Comparison of ENCODE assay signal across 23 cellular contexts in genomic region chr16:18003033-18003432, GRCh38.
DNase-seq lines count a peak whose midpoint lies in the region; ATAC-seq, FAIRE-seq and TF ChIP-seq lines count a peak whose summit lies in the region.
"Had no signal": no experiment of that assay in that cellular context is flagged by ENCODE, and none has a peak within 500 bp of the region (broad histone marks: within the 10 kb centered on the region; RNA-seq: fewer than 3 reads in every experiment).

No MANE protein-coding gene starts in this region.

- no peaks in the 10 kb centered on the region for H3K27me3 Mint-ChIP-seq in T-helper 2 cell treated with Interferon-gamma antibody and Interleukin-4, amounts not matched to agents 5 μg/mL and 100 μg/mL, for 36 hours (ENCODE audit: low read depth)
- H3K27me3 Mint-ChIP-seq: CD4-positive, CD25-positive, alpha-beta regulatory T cell had no signal

- WGBS in SK-N-SH (ENCODE audit: low lambda C conversion rate) = 29% methylated on average over 6 of the region's 6 CpGs

- H3K4me1 Mint-ChIP-seq in T-helper 2 cell treated with Interferon-gamma antibody and Interleukin-4, amounts not matched to agents 5 μg/mL and 100 μg/mL, for 36 hours (ENCODE audit: low read depth) = no peaks in the 10 kb centered on the region
- H3K4me1 Mint-ChIP-seq: B cell; CD4-positive, CD25-positive, alpha-beta regulatory T cell; GM23338 had no signal

- H3K36me3 ChIP-seq in SK-N-SH (replicated peaks in 1 of 2; ENCODE audit: control insufficient read depth in 1 of 2, insufficient read depth in 2 of 2, low read length in 1 of 2) = no peaks in the 10 kb centered on the region
- H3K36me3 ChIP-seq: BLaER1 had no signal

- H3K9ac ChIP-seq in SK-N-SH = no peak overlapping the region
- H3K9ac ChIP-seq: BLaER1 had no signal

- H4K20me1 ChIP-seq in SK-N-SH (ENCODE audit: insufficient read depth) = no peaks in the 10 kb centered on the region
- H4K20me1 ChIP-seq: BLaER1 had no signal

- CTCF ChIA-PET in SK-N-SH (lab: Yijun Ruan, JAX) = interaction anchor here (1.6 kb wide), 1 partner anchor 16 kb away, joined by 4 read pairs; no protein-coding TSS in a partner anchor

- DNase-seq in NCI-H345 (lab: John Stamatoyannopoulos, UW) = peak; percentile 34
- no peak for DNase-seq in NCI-H345 treated with DMSO at 0.1 percent for 48 hours (lab: John Stamatoyannopoulos, UW; ENCODE audit: unreplicated experiment)
- DNase-seq in NCI-H146 (lab: John Stamatoyannopoulos, UW) = peak; percentile 30
- DNase-seq in NCI-H510A treated with DMSO at 0.1 percent for 48 hours (lab: John Stamatoyannopoulos, UW) = peak; percentile 66
- DNase-seq in SK-N-SH = peak; percentile 55
- DNase-seq in T-helper 2 cell treated with Interferon-gamma antibody and Interleukin-4, amounts not matched to agents 5 μg/mL and 100 μg/mL, for 36 hours (ENCODE audit: low spot score) = no peak
- DNase-seq in GM19239 (ENCODE audit: insufficient read length, low spot score) = no peak
- DNase-seq: Caco-2; CD4-positive, CD25-positive, alpha-beta regulatory T cell; CD8-positive, alpha-beta T cell; DMS153; GF-D8; H9 had no signal

- 0 out of 2 replicates have a peak, but pooled peaks have one; percentile 2 for TF ChIP-seq RAD21 in SK-N-SH (IDR thresholded peaks at IDR 0.05; ENCODE audit: low read length)

- no peak overlapping the region for H3K27ac Mint-ChIP-seq in T-helper 2 cell treated with Interferon-gamma antibody and Interleukin-4, amounts not matched to agents 5 μg/mL and 100 μg/mL, for 36 hours
- H3K27ac Mint-ChIP-seq: B cell; CD4-positive, CD25-positive, alpha-beta regulatory T cell; CD8-positive, alpha-beta T cell; GM23338; H9 had no signal

- H3K4me3 ChIP-seq in SK-N-SH (ENCODE audit: low read depth in 2 of 2, low read length in 1 of 2) = no peak overlapping the region
- H3K4me3 ChIP-seq: BLaER1, GM23338 had no signal

- no peak overlapping the region for H3K4me3 Mint-ChIP-seq in T-helper 2 cell treated with Interferon-gamma antibody and Interleukin-4, amounts not matched to agents 5 μg/mL and 100 μg/mL, for 36 hours
- H3K4me3 Mint-ChIP-seq: B cell; CD4-positive, CD25-positive, alpha-beta regulatory T cell; CD8-positive, alpha-beta T cell; GM23338; H9 had no signal

- H3K79me2 ChIP-seq in SK-N-SH (ENCODE audit: insufficient read depth) = no peaks in the 10 kb centered on the region

- POLR2A ChIA-PET in SK-N-SH (lab: Yijun Ruan, JAX) = no interaction called here

- no peak for FAIRE-seq in GM19239 (lab: Jason Lieb, UNC)
- FAIRE-seq: A204.1, GM12891, GM18507 had no signal

- peak in 1 of 2 experiments; percentile 27; a peak in 1 of 4 replicates for TF ChIP-seq EP300 in SK-N-SH (IDR thresholded peaks at IDR 0.05; ENCODE audit: borderline replicate concordance in 1 of 2, low read depth in 1 of 2, low read length in 1 of 2)

- H3K4me1 ChIP-seq in SK-N-SH (ENCODE audit: control insufficient read depth in 1 of 2, insufficient read depth in 2 of 2, low read depth in 1 of 2, low read length in 1 of 2) = peaks cover 0 to 5% of the 10 kb centered on the region in 2 experiments; a peak in 1 of 4 replicates
- H3K4me1 ChIP-seq: BLaER1, Caco-2 had no signal

- no peak for TF ChIP-seq CTCF in SK-N-SH (IDR thresholded peaks at IDR 0.05)

- H3K9me3 ChIP-seq in SK-N-SH = no peaks in the 10 kb centered on the region
- H3K9me3 ChIP-seq: BLaER1, Caco-2 had no signal

- H3F3A ChIP-seq in SK-N-SH (replicated peaks; ENCODE audit: insufficient read depth) = no peaks in the 10 kb centered on the region

- H3K9me3 Mint-ChIP-seq in T-helper 2 cell treated with Interferon-gamma antibody and Interleukin-4, amounts not matched to agents 5 μg/mL and 100 μg/mL, for 36 hours = no peaks in the 10 kb centered on the region
- H3K9me3 Mint-ChIP-seq: CD8-positive, alpha-beta T cell; GM23338; H9 had no signal

- ATAC-seq in HG02852 (IDR thresholded peaks at IDR 0.05; ENCODE audit: unreplicated experiment) = no peak
- ATAC-seq: CD8-positive, alpha-beta T cell; GM23338; HCT116 had no signal

- H3K27ac ChIP-seq in SK-N-SH (ENCODE audit: low read depth in 2 of 2, low read length in 1 of 2) = peak overlapping the region in 1 of 2 experiments; percentile 87; a peak in 2 of 4 replicates
- H3K27ac ChIP-seq: 22Rv1, BLaER1, C4-2B had no signal

- no peaks in the 10 kb centered on the region for H3K36me3 Mint-ChIP-seq in T-helper 2 cell treated with Interferon-gamma antibody and Interleukin-4, amounts not matched to agents 5 μg/mL and 100 μg/mL, for 36 hours (ENCODE audit: low read depth)
- H3K36me3 Mint-ChIP-seq: CD4-positive, CD25-positive, alpha-beta regulatory T cell; CD8-positive, alpha-beta T cell had no signal

- H2AFZ ChIP-seq in SK-N-SH (ENCODE audit: low read depth) = no peak overlapping the region
- H2AFZ ChIP-seq: GM23338 had no signal

- H3K27me3 ChIP-seq in SK-N-SH (ENCODE audit: insufficient read depth) = no peaks in the 10 kb centered on the region
- H3K27me3 ChIP-seq: BLaER1 had no signal

- no peaks in the 10 kb centered on the region for H3K9me2 ChIP-seq in SK-N-SH

- no peak overlapping the region for H3K4me2 ChIP-seq in SK-N-SH
- H3K4me2 ChIP-seq: BLaER1, GM23338 had no signal

TF ChIP-seq in SK-N-SH, 30 proteins besides CTCF, POLR2A, EP300 and RAD21 (continues in another document):
- no peak for TF ChIP-seq ELF1 (IDR thresholded peaks at IDR 0.05)
- TF ChIP-seq PBX3 (IDR thresholded peaks at IDR 0.05) = no peak
- no peak for TF ChIP-seq REST (IDR thresholded peaks at IDR 0.05; ENCODE audit: low read depth, low read length)
- no peak for TF ChIP-seq RXRA (IDR thresholded peaks at IDR 0.05; ENCODE audit: borderline replicate concordance, low read depth)
- no peak for TF ChIP-seq USF1 (IDR thresholded peaks at IDR 0.05; ENCODE audit: borderline replicate concordance, low read depth)
- no peak for TF ChIP-seq TEAD4 (IDR thresholded peaks at IDR 0.05; ENCODE audit: borderline replicate concordance, insufficient read depth)
- TF ChIP-seq MAX (IDR thresholded peaks at IDR 0.05; ENCODE audit: low read depth) = no peak
- TF ChIP-seq NFIC (IDR thresholded peaks at IDR 0.05; ENCODE audit: borderline replicate concordance) = no peak
- TF ChIP-seq SIN3A (IDR thresholded peaks at IDR 0.05; ENCODE audit: borderline replicate concordance, low read depth, low read length) = no peak
- no peak for TF ChIP-seq SMC3 (IDR thresholded peaks at IDR 0.05; ENCODE audit: low read depth, low read length)
- TF ChIP-seq EZH2phosphoT487 (IDR thresholded peaks at IDR 0.05; ENCODE audit: borderline replicate concordance, low read depth) = no peak
- TF ChIP-seq YY1 (IDR thresholded peaks at IDR 0.05; ENCODE audit: low read depth) = no peak
- TF ChIP-seq RCOR1 (IDR thresholded peaks at IDR 0.05; ENCODE audit: low read length) = peak; percentile 45; the same call in 1 of the 2 replicates
- no peak for TF ChIP-seq GABPA (IDR thresholded peaks at IDR 0.05; ENCODE audit: low read depth)
- no peak for TF ChIP-seq MEF2A (IDR thresholded peaks at IDR 0.05; ENCODE audit: borderline replicate concordance, low read depth)
- no peak for TF ChIP-seq FOXM1 (IDR thresholded peaks at IDR 0.05; ENCODE audit: low read depth)
- peak; percentile 67 for TF ChIP-seq GATA2 (CRISPR knock-in tag; IDR thresholded peaks at IDR 0.05)
- no peak for TF ChIP-seq POLR2AphosphoS5 (IDR thresholded peaks at IDR 0.05; ENCODE audit: low read depth, low read length)
- peak; percentile 25 for TF ChIP-seq CHD2 (IDR thresholded peaks at IDR 0.05; ENCODE audit: low read length, partially characterized antibody)

Comparison
In these comparisons a context has a peak if more than half of its experiments do, and no peak if none do; other contexts are left out.
1. DNase-seq: peak in NCI-H345 (single experiment), NCI-H146 (single experiment), NCI-H510A treated with DMSO at 0.1 percent for 48 hours (single experiment) and SK-N-SH (single experiment); none in NCI-H345 treated with DMSO at 0.1 percent for 48 hours (single experiment), T-helper 2 cell treated with Interferon-gamma antibody and Interleukin-4, amounts not matched to agents 5 μg/mL and 100 μg/mL, for 36 hours (single experiment) and GM19239 (single experiment).